In genomic region chr9:78000221-78000620, GRCh38 we compare ENCODE assay signal across 17 cellular contexts. TPM values are rescaled to one million over a fixed set of nuclear protein-coding genes. Genes with fewer than 3 reads are reported as not detected.
DNase-seq lines count a peak whose midpoint lies in the region; ATAC-seq and TF ChIP-seq lines count a peak whose summit lies in the region.
"Had no signal": no experiment of that assay in that cellular context is flagged by ENCODE, and none has a peak within 500 bp of the region (broad histone marks: within the 10 kb centered on the region; RNA-seq: fewer than 3 reads in every experiment).

No MANE protein-coding gene starts in this region.

- no peak overlapping the region for H3K4me3 Mint-ChIP-seq in activated CD4-positive, alpha-beta T cell treated with anti-CD3 and anti-CD28 coated beads for 36 hours
- H3K4me3 Mint-ChIP-seq: GM23338 had no signal

- H3K4me3 ChIP-seq in left ventricle myocardium inferior: no peak overlapping the region
- H3K4me3 ChIP-seq in heart right ventricle: no peak overlapping the region
- H3K4me3 ChIP-seq in lower lobe of right lung: no peak overlapping the region
- H3K4me3 ChIP-seq in tibial artery: no peak overlapping the region
- H3K4me3 ChIP-seq: GM23338, MG63 had no signal

- H3K27ac Mint-ChIP-seq in activated CD4-positive, alpha-beta T cell treated with anti-CD3 and anti-CD28 coated beads for 36 hours: no peak overlapping the region
- H3K27ac Mint-ChIP-seq: GM23338 had no signal

- intact Hi-C loops in activated CD4-positive, alpha-beta T cell treated with anti-CD3 and anti-CD28 coated beads for 36 hours (cut with DNase I, micrococcal nuclease): no loop called here
- intact Hi-C loops in left ventricle myocardium inferior (cut with micrococcal nuclease): no loop called here
- intact Hi-C loops in heart right ventricle (cut with DNase I): no loop called here
- intact Hi-C loops in lower lobe of right lung (cut with DNase I): no loop called here
- intact Hi-C loops in sciatic nerve (cut with DNase I): no loop called here
- intact Hi-C loops in tibial artery (cut with DNase I; ENCODE audit: low total_unique reads): no loop called here

- H3K9me3 Mint-ChIP-seq in activated CD4-positive, alpha-beta T cell treated with anti-CD3 and anti-CD28 coated beads for 36 hours (ENCODE audit: low read depth): no peaks in the 10 kb centered on the region
- H3K9me3 Mint-ChIP-seq: GM23338 had no signal

- H3K36me3 ChIP-seq in left ventricle myocardium inferior (no peaks in the 10 kb centered on the region), heart right ventricle (no peaks in the 10 kb centered on the region), lower lobe of right lung (no peaks in the 10 kb centered on the region), tibial artery (no peaks in the 10 kb centered on the region)
- H3K36me3 ChIP-seq: MG63 had no signal

- 97% methylated on average over 2 of the region's 2 CpGs for WGBS in heart right ventricle, 2 donors

- POLR2A ChIA-PET in activated CD4-positive, alpha-beta T cell treated with anti-CD3 and anti-CD28 coated beads for 36 hours (lab: Charles Lee): interaction anchor here (0.7 to 0.9 kb wide), 2 partner anchors 27 to 35 kb away, joined by 3 read pairs; no protein-coding TSS in a partner anchor

- H3K4me1 ChIP-seq in left ventricle myocardium inferior: peaks cover 40% of the 10 kb centered on the region
- peaks cover 0 to 73% (median 41%) of the 10 kb centered on the region in 9 donors for H3K4me1 ChIP-seq in heart right ventricle
- peaks cover 68% of the 10 kb centered on the region for H3K4me1 ChIP-seq in lower lobe of right lung
- peaks cover 0 to 71% (median 11%) of the 10 kb centered on the region in 4 donors for H3K4me1 ChIP-seq in tibial artery

- H3K27ac ChIP-seq in left ventricle myocardium inferior (replicated peaks) (peak overlapping the region; percentile 60), heart right ventricle (peak overlapping the region in 5 of 10 donors; percentile 27 to 76 (median 45)), lower lobe of right lung (peak overlapping the region; percentile 29), tibial artery (peak overlapping the region in 1 of 2 donors; percentile 27)

- DNase-seq in activated CD4-positive, alpha-beta T cell treated with anti-CD3 and anti-CD28 coated beads for 36 hours: no peak
- no peak for DNase-seq in activated CD4-positive, alpha-beta T cell treated with anti-CD3 and anti-CD28 coated beads for 4 hours
- no peak for DNase-seq in left ventricle myocardium inferior
- DNase-seq in heart right ventricle: no peak
- DNase-seq in lower lobe of right lung: no peak
- no peak for DNase-seq in sciatic nerve (ENCODE audit: low spot score)
- DNase-seq in tibial artery: no peak
- DNase-seq in GM13976 (ENCODE audit: low spot score): no peak
- DNase-seq: C1 segment of cervical spinal cord, GDM1, MG63, NCI-H1092, NCI-H146, NCI-H2081, NCI-H774 had no signal

- ATAC-seq in activated CD4-positive, alpha-beta T cell treated with anti-CD3 and anti-CD28 coated beads for 36 hours: peak; percentile 83
- no peak for ATAC-seq in heart right ventricle
- no peak for ATAC-seq in lower lobe of right lung
- no peak for ATAC-seq in sciatic nerve
- ATAC-seq: GM23338, Panc1 had no signal

- peaks cover 52% of the 10 kb centered on the region for H3K4me1 Mint-ChIP-seq in activated CD4-positive, alpha-beta T cell treated with anti-CD3 and anti-CD28 coated beads for 36 hours

- H3K36me3 Mint-ChIP-seq in activated CD4-positive, alpha-beta T cell treated with anti-CD3 and anti-CD28 coated beads for 36 hours (ENCODE audit: low read depth): no peaks in the 10 kb centered on the region

- H3K27me3 Mint-ChIP-seq in activated CD4-positive, alpha-beta T cell treated with anti-CD3 and anti-CD28 coated beads for 36 hours: no peaks in the 10 kb centered on the region

- TF ChIP-seq CTCF in left ventricle myocardium inferior (IDR thresholded peaks at IDR 0.05; ENCODE audit: borderline replicate concordance) (no peak), heart right ventricle (IDR thresholded peaks at IDR 0.05) (no peak), lower lobe of right lung (IDR thresholded peaks at IDR 0.05) (no peak), tibial artery (IDR thresholded peaks at IDR 0.05) (no peak), GM13976 (IDR thresholded peaks at IDR 0.05; ENCODE audit: borderline replicate concordance, control extremely low read depth, extremely low read depth, insufficient read depth, missing control alignments) (no peak)

- CTCF ChIA-PET in activated CD4-positive, alpha-beta T cell treated with anti-CD3 and anti-CD28 coated beads for 36 hours (lab: Charles Lee): interaction anchor here (0.9 to 1.0 kb wide), 2 partner anchors 250 to 424 kb away, joined by 3 read pairs; no protein-coding TSS in a partner anchor

- in situ Hi-C loops in GM13976 (cut with MboI; ENCODE audit: low sequenced_read_pairs, unreplicated experiment): no loop called here

- H3K27me3 ChIP-seq in left ventricle myocardium inferior (ENCODE audit: low read depth) (no peaks in the 10 kb centered on the region), heart right ventricle (no peaks in the 10 kb centered on the region), lower lobe of right lung (ENCODE audit: low read depth) (no peaks in the 10 kb centered on the region), tibial artery (no peaks in the 10 kb centered on the region)
- H3K27me3 ChIP-seq: MG63 had no signal

- no peaks in the 10 kb centered on the region for H3K9me3 ChIP-seq in left ventricle myocardium inferior (replicated peaks)
- no peaks in the 10 kb centered on the region for H3K9me3 ChIP-seq in heart right ventricle
- H3K9me3 ChIP-seq in lower lobe of right lung: no peaks in the 10 kb centered on the region
- H3K9me3 ChIP-seq in tibial artery: no peaks in the 10 kb centered on the region
- H3K9me3 ChIP-seq: MG63 had no signal

RNA-seq across cellular contexts. Expression of gene GNAQ, which starts 31.4 kb away (rescaled TPM):
- total RNA-seq in activated CD4-positive, alpha-beta T cell treated with anti-CD3 and anti-CD28 coated beads for 36 hours: 10 to 100 TPM; 22.8 to 24.7 TPM
- total RNA-seq in left ventricle myocardium inferior (15.2 TPM), heart right ventricle (10 to 100 TPM in 9 of 10 donors, 1 to 10 TPM in 1; 6.9 to 19.8 (median 13.8) TPM), lower lobe of right lung (130 TPM), sciatic nerve (97.5 TPM)
- 10 to 100 TPM in 1 of 2 donors, 1 to 10 TPM in 1; 5.4 to 10.6 TPM for polyA plus RNA-seq in heart right ventricle
